ENCODE assay signal across 17 cellular contexts in the genomic region with DNA sequence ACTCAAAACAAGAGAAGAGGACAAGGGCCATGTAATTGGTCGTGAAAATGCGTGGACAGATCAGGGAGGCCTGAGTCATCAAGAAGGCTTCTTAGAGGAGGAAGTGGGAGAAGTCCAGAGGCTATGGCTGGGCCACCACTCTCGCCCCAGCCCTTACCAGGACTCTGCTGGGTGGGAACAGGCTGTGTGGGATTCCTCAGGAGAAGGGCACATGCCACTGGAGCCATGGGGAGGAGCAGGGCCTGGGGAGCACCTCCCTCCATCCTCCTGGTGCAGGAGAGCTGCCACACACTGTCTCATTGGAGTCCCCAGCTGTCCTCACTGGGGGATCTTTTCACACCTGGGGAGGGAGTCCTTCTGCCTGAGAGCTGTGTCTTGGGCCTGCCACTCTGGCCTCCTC. TPM values are rescaled to one million over a fixed set of nuclear protein-coding genes. Genes with fewer than 3 reads are reported as not detected.
DNase-seq lines count a peak whose midpoint lies in the region; ATAC-seq, FAIRE-seq and TF ChIP-seq lines count a peak whose summit lies in the region.
"Had no signal": no experiment of that assay in that cellular context is flagged by ENCODE, and none has a peak within 500 bp of the region (broad histone marks: within the 10 kb centered on the region; RNA-seq: fewer than 3 reads in every experiment).

No MANE protein-coding gene starts in this region.

- no peaks in the 10 kb centered on the region for H4K20me1 ChIP-seq in HepG2 (ENCODE audit: insufficient read depth, low read length)
- no peaks in the 10 kb centered on the region for H4K20me1 ChIP-seq in Karpas-422 (ENCODE audit: insufficient read depth, low read depth, low read length)

- 14% methylated on average over 3 of the region's 3 CpGs for WGBS in HepG2 (ENCODE audit: low lambda C conversion rate)
- 86% methylated on average over 3 of the region's 3 CpGs for WGBS in esophagus muscularis mucosa

- TF ChIP-seq POLR2A in HepG2 (IDR thresholded peaks at IDR 0.05; ENCODE audit: insufficient read depth in 1 of 2, low read depth in 2 of 2, low read length in 2 of 2), result no peak
- TF ChIP-seq POLR2A in esophagus muscularis mucosa (IDR thresholded peaks at IDR 0.05; ENCODE audit: low read depth), result no peak

- no peak for FAIRE-seq in HepG2 (lab: Jason Lieb, UNC)
- FAIRE-seq: bronchial epithelial cell, endometrium, HTR-8/SVneo had no signal

- no peak for TF ChIP-seq RAD21 in HepG2 (CRISPR knock-in tag; IDR thresholded peaks at IDR 0.05)

- peaks cover 48% of the 10 kb centered on the region for H3K4me1 ChIP-seq in HepG2 (ENCODE audit: insufficient read depth, low read length)
- no peaks in the 10 kb centered on the region for H3K4me1 ChIP-seq in Karpas-422 (ENCODE audit: low read length)
- H3K4me1 ChIP-seq in esophagus muscularis mucosa, result peaks cover 20 to 23% (median 21%) of the 10 kb centered on the region in 4 donors

- no peaks in the 10 kb centered on the region for H3K36me3 ChIP-seq in brain microvascular endothelial cell (replicated peaks)
- no peaks in the 10 kb centered on the region for H3K36me3 ChIP-seq in HepG2 (replicated peaks in 1 of 2; ENCODE audit: control insufficient read depth in 1 of 2, insufficient read depth in 2 of 2, low read length in 2 of 2)
- no peaks in the 10 kb centered on the region for H3K36me3 ChIP-seq in Karpas-422 (ENCODE audit: insufficient read depth, low read length)
- no peaks in the 10 kb centered on the region for H3K36me3 ChIP-seq in esophagus muscularis mucosa
- H3K36me3 ChIP-seq: thyroid gland had no signal

- H3K9me3 ChIP-seq in HepG2 (ENCODE audit: low read length), result no peaks in the 10 kb centered on the region
- H3K9me3 ChIP-seq in Karpas-422 (ENCODE audit: low read length), result no peaks in the 10 kb centered on the region
- no peaks in the 10 kb centered on the region for H3K9me3 ChIP-seq in esophagus muscularis mucosa
- H3K9me3 ChIP-seq: thyroid gland had no signal

- TF ChIP-seq EP300 in HepG2 (IDR thresholded peaks at IDR 0.05; ENCODE audit: low read depth in 2 of 2, low read length in 2 of 2) (no peak), HepG2 (CRISPR knock-in tag; IDR thresholded peaks at IDR 0.05; ENCODE audit: borderline replicate concordance) (no peak), esophagus muscularis mucosa (IDR thresholded peaks at IDR 0.05) (no peak)

- no TSS peak for BruUV-seq in HepG2 (replicated peaks; lab: Mats Ljungman, UMichigan)

- H2AFZ ChIP-seq in HepG2 (ENCODE audit: low read length) (no peak overlapping the region), Karpas-422 (ENCODE audit: low read length) (no peak overlapping the region)

- in situ Hi-C loops in brain microvascular endothelial cell (cut with HindIII; ENCODE audit: low pct_ligation_motif_present, low sequenced_read_pairs) (no loop called here), HepG2 (cut with HindIII; ENCODE audit: extremely low pct_ligation_motif_present, low pct_unique_long_range_greater_than_20kb) (no loop called here)

- no peak overlapping the region for H3K9ac ChIP-seq in HepG2 (ENCODE audit: insufficient read depth, low read depth, low read length)
- no peak overlapping the region for H3K9ac ChIP-seq in Karpas-422 (ENCODE audit: low read length)

- no peaks in the 10 kb centered on the region for H3K9me2 ChIP-seq in Karpas-422 (replicated peaks; ENCODE audit: insufficient read depth, low read length)

- CTCF ChIA-PET in HepG2 (lab: Yijun Ruan, JAX; ENCODE audit: low intra/inter-chr PET ratio, low total read pairs), result no interaction called here

- ATAC-seq in HepG2 (no peak), GM18502 (IDR thresholded peaks at IDR 0.05; ENCODE audit: poor library complexity, unreplicated experiment) (no peak), GM21576 (IDR thresholded peaks at IDR 0.05; ENCODE audit: unreplicated experiment) (no peak)
- ATAC-seq: left lobe of liver, Right ventricle myocardium inferior had no signal

- no peak overlapping the region for H3K27ac ChIP-seq in brain microvascular endothelial cell
- no peak overlapping the region for H3K27ac ChIP-seq in HepG2 (ENCODE audit: extremely low read length, insufficient read depth, low read length)
- no peak overlapping the region for H3K27ac ChIP-seq in Karpas-422 (ENCODE audit: low read length)
- H3K27ac ChIP-seq in esophagus muscularis mucosa (replicated peaks in 1 of 4), result no peak overlapping the region
- H3K27ac ChIP-seq: thyroid gland had no signal

- H3K27me3 ChIP-seq in brain microvascular endothelial cell (replicated peaks) (no peaks in the 10 kb centered on the region), HepG2 (ENCODE audit: control insufficient read depth in 1 of 2, insufficient read depth in 2 of 2, low read length in 2 of 2) (peaks cover 5 to 31% of the 10 kb centered on the region in 2 experiments; a peak in 4 of 5 replicates), Karpas-422 (ENCODE audit: low read length) (no peaks in the 10 kb centered on the region), esophagus muscularis mucosa (no peaks in the 10 kb centered on the region)
- H3K27me3 ChIP-seq: thyroid gland had no signal

- no peak for TF ChIP-seq CTCF in brain microvascular endothelial cell (IDR thresholded peaks at IDR 0.05; ENCODE audit: low read depth, low read length, missing control alignments)
- TF ChIP-seq CTCF in HepG2 (CRISPR knock-in tag; IDR thresholded peaks at IDR 0.05), result no peak
- no peak for TF ChIP-seq CTCF in esophagus muscularis mucosa (IDR thresholded peaks at IDR 0.05)

- peak; percentile 75 for DNase-seq in CD1c-positive myeloid dendritic cell (ENCODE audit: extremely low spot score)
- peak; percentile 76 for DNase-seq in MV-4-11 (lab: John Stamatoyannopoulos, UW)
- peak; percentile 25 for DNase-seq in brain microvascular endothelial cell
- no peak for DNase-seq in HepG2 (ENCODE audit: low spot score)
- DNase-seq in Karpas-422, result no peak
- no peak for DNase-seq in esophagus muscularis mucosa (ENCODE audit: extremely low spot score)
- DNase-seq: activated gamma-delta T cell treated with Interleukin-2 at 50 U/mL for 16 hours, hippocampal formation, retina, thyroid gland had no signal

- H3K4me2 ChIP-seq in HepG2 (ENCODE audit: low read depth, low read length) (no peak overlapping the region), Karpas-422 (ENCODE audit: low read depth, low read length, poor library complexity, severe bottlenecking) (no peak overlapping the region)

- no peak overlapping the region for H3K4me3 ChIP-seq in brain microvascular endothelial cell (ENCODE audit: low read depth, low read length)
- H3K4me3 ChIP-seq in HepG2 (replicated peaks in 1 of 3; ENCODE audit: insufficient read depth in 1 of 3, low read depth in 2 of 3, low read length in 3 of 3), result no peak overlapping the region
- no peak overlapping the region for H3K4me3 ChIP-seq in Karpas-422 (ENCODE audit: low read length)
- no peak overlapping the region for H3K4me3 ChIP-seq in esophagus muscularis mucosa
- H3K4me3 ChIP-seq: thyroid gland had no signal

- POLR2A ChIA-PET in HepG2 (lab: Yijun Ruan, JAX), result interaction anchor here (1.3 kb wide), 1 partner anchor 9 kb away, joined by 3 read pairs; the partner anchor contains the start of gene RALB

- intact Hi-C loops in HepG2 (cut with micrococcal nuclease; ENCODE audit: unreplicated experiment), result no loop called here
- intact Hi-C loops in esophagus muscularis mucosa (cut with DNase I), result no loop called here

- H3K79me2 ChIP-seq in HepG2 (ENCODE audit: insufficient read depth, low read length), result no peaks in the 10 kb centered on the region
- no peaks in the 10 kb centered on the region for H3K79me2 ChIP-seq in Karpas-422 (ENCODE audit: low read length)

RNA-seq across cellular contexts. Expression of gene RALB, which starts 9.4 kb away (rescaled TPM):
- total RNA-seq in HepG2 (2016; rRNA removed; fragmentation: Illumina TruSeq; extraction: Trizol) (43.2 and 65.4 TPM in 2 replicates), esophagus muscularis mucosa (10 to 100 TPM; 41.5 to 59.1 (median 54.4) TPM)
- total RNA-seq in HepG2 (2016; cell fraction: cytosol; rRNA removed; fragmentation: Illumina TruSeq; extraction: Trizol; ENCODE audit: low read depth), result 14.7 and 15.0 TPM in 2 replicates
- total RNA-seq in HepG2 (2016; cell fraction: insoluble cytoplasmic fraction; rRNA removed; fragmentation: Illumina TruSeq; extraction: Trizol), result 46.9 and 63.2 TPM in 2 replicates
- 40.6 and 40.7 TPM in 2 replicates for total RNA-seq in HepG2 (2016; cell fraction: membrane; rRNA removed; fragmentation: Illumina TruSeq; extraction: Trizol)
- 18.9 and 20.9 TPM in 2 replicates for total RNA-seq in HepG2 (2016; cell fraction: nucleus; rRNA removed; fragmentation: Illumina TruSeq; extraction: Trizol)
- polyA plus RNA-seq in HepG2 (2011; rRNA removed), result 28.5 and 37.8 TPM in 2 replicates
- polyA plus RNA-seq in HepG2 (2011; cell fraction: cytosol; rRNA removed), result 27.1 and 34.7 TPM in 2 replicates
- 7.9 and 9.7 TPM in 2 replicates for polyA plus RNA-seq in HepG2 (2011; cell fraction: nucleus; rRNA removed)
- 25.9 and 28.9 TPM in 2 replicates for polyA plus RNA-seq in HepG2 (2012)
- 17.5 and 21.3 TPM in 2 replicates for polyA plus RNA-seq in HepG2 (2016; cell fraction: cytosol; fragmentation: Illumina TruSeq; extraction: Trizol; ENCODE audit: low read depth)
- 77.8 and 83.3 TPM in 2 replicates for polyA plus RNA-seq in HepG2 (2016; cell fraction: insoluble cytoplasmic fraction; fragmentation: Illumina TruSeq; extraction: Trizol; ENCODE audit: low read depth)
- 40.5 and 41.2 TPM in 2 replicates for polyA plus RNA-seq in HepG2 (2016; cell fraction: membrane; fragmentation: Illumina TruSeq; extraction: Trizol; ENCODE audit: low read depth)
- polyA plus RNA-seq in HepG2 (2016; cell fraction: nucleus; fragmentation: Illumina TruSeq; extraction: Trizol; ENCODE audit: insufficient read depth, low read depth), result 29.6 and 37.1 TPM in 2 replicates
- 7.6 and 34.5 TPM in 2 replicates for polyA minus RNA-seq in HepG2 (2011; rRNA and poly(A)+ RNA removed; ENCODE audit: low replicate concordance)
- polyA minus RNA-seq in HepG2 (2011; cell fraction: cytosol; rRNA and poly(A)+ RNA removed), result 18.2 and 26.6 TPM in 2 replicates
- polyA minus RNA-seq in HepG2 (2011; cell fraction: nucleus; rRNA and poly(A)+ RNA removed), result 11.1 and 12.7 TPM in 2 replicates
- 7.2 and 19.4 TPM in 2 replicates for total RNA-seq in Karpas-422 (2014; rRNA removed; shearing (Covaris generic); ENCODE audit: low replicate concordance)

RNA-seq across cellular contexts. Expression of gene TMEM185B, which starts 20.0 kb away (rescaled TPM):
- 3.5 and 7.0 TPM in 2 replicates for total RNA-seq in HepG2 (2016; rRNA removed; fragmentation: Illumina TruSeq; extraction: Trizol)
- 1.2 and 1.8 TPM in 2 replicates for total RNA-seq in HepG2 (2016; cell fraction: cytosol; rRNA removed; fragmentation: Illumina TruSeq; extraction: Trizol; ENCODE audit: low read depth)
- 2.9 and 6.9 TPM in 2 replicates for total RNA-seq in HepG2 (2016; cell fraction: insoluble cytoplasmic fraction; rRNA removed; fragmentation: Illumina TruSeq; extraction: Trizol)
- total RNA-seq in HepG2 (2016; cell fraction: membrane; rRNA removed; fragmentation: Illumina TruSeq; extraction: Trizol), result 3.8 and 4.7 TPM in 2 replicates
- 6.4 and 7.9 TPM in 2 replicates for total RNA-seq in HepG2 (2016; cell fraction: nucleus; rRNA removed; fragmentation: Illumina TruSeq; extraction: Trizol)
- polyA plus RNA-seq in HepG2 (2011; rRNA removed), result 5.6 and 5.7 TPM in 2 replicates
- 6.0 and 6.3 TPM in 2 replicates for polyA plus RNA-seq in HepG2 (2011; cell fraction: cytosol; rRNA removed)
- 9.5 and 9.8 TPM in 2 replicates for polyA plus RNA-seq in HepG2 (2011; cell fraction: nucleus; rRNA removed)
- polyA plus RNA-seq in HepG2 (2012), result 7.3 and 7.8 TPM in 2 replicates
- 1.2 and 1.8 TPM in 2 replicates for polyA plus RNA-seq in HepG2 (2016; cell fraction: cytosol; fragmentation: Illumina TruSeq; extraction: Trizol; ENCODE audit: low read depth)
- 3.2 and 5.0 TPM in 2 replicates for polyA plus RNA-seq in HepG2 (2016; cell fraction: insoluble cytoplasmic fraction; fragmentation: Illumina TruSeq; extraction: Trizol; ENCODE audit: low read depth)
- polyA plus RNA-seq in HepG2 (2016; cell fraction: membrane; fragmentation: Illumina TruSeq; extraction: Trizol; ENCODE audit: low read depth), result 2.4 and 3.2 TPM in 2 replicates
- polyA plus RNA-seq in HepG2 (2016; cell fraction: nucleus; fragmentation: Illumina TruSeq; extraction: Trizol; ENCODE audit: insufficient read depth, low read depth), result 8.5 and 10.2 TPM in 2 replicates
- polyA minus RNA-seq in HepG2 (2011; rRNA and poly(A)+ RNA removed; ENCODE audit: low replicate concordance), result 13.7 and 14.5 TPM in 2 replicates
- polyA minus RNA-seq in HepG2 (2011; cell fraction: cytosol; rRNA and poly(A)+ RNA removed), result 4.8 and 5.5 TPM in 2 replicates
- 5.2 and 7.0 TPM in 2 replicates for polyA minus RNA-seq in HepG2 (2011; cell fraction: nucleus; rRNA and poly(A)+ RNA removed)
- 12.9 and 13.0 TPM in 2 replicates for total RNA-seq in Karpas-422 (2014; rRNA removed; shearing (Covaris generic); ENCODE audit: low replicate concordance)
- 10 to 100 TPM; 21.6 to 33.8 (median 31.9) TPM for total RNA-seq in esophagus muscularis mucosa

Comparison
In these comparisons a context has a peak if more than half of its experiments do, and no peak if none do; other contexts are left out.
1. DNase-seq: peak in CD1c-positive myeloid dendritic cell (single experiment), MV-4-11 (single experiment) and brain microvascular endothelial cell (single experiment); none in HepG2 (single experiment), Karpas-422 (single experiment) and esophagus muscularis mucosa (single experiment).